Comparison of ENCODE assay signal across 24 cellular contexts in genomic region chr20:38373898-38374297, GRCh38. TPM values are rescaled to one million over a fixed set of nuclear protein-coding genes. Genes with fewer than 3 reads are reported as not detected.
"Had no signal": no experiment of that assay in that cellular context is flagged by ENCODE, and none has a peak within 500 bp of the region (broad histone marks: within the 10 kb centered on the region; RNA-seq: fewer than 3 reads in every experiment).

No MANE protein-coding gene starts in this region.

- H3K9me3 ChIP-seq: MG63, SK-N-SH had no signal

- H3K4me3 ChIP-seq: MG63 had no signal

- DNase-seq: Karpas-422, KG1, MG63, NCI-H1092, NCI-H1105 treated with DMSO at 0.1 percent for 48 hours, NCI-H1417 treated with DMSO at 0.1 percent for 48 hours, NCI-H146, NCI-H1694 treated with DMSO at 0.1 percent for 48 hours, NCI-H1930, NCI-H2081, NCI-H2107, NCI-H2171, NCI-H446, NCI-H510A, NCI-H524 treated with DMSO at 0.1 percent for 48 hours, NCI-H69, NCI-H774, RPMI8226, SHP77, SK-N-SH, SW 1271 had no signal

- FAIRE-seq: RCC 7860 had no signal

- H3K36me3 ChIP-seq: MG63 had no signal

RNA-seq across cellular contexts. Expression of gene LBP, which starts 27.6 kb away (rescaled TPM):
- total RNA-seq: HT1080, SK-MEL-5 had no signal
